1 cellular context compared by ENCODE assay signal in the genomic region with DNA sequence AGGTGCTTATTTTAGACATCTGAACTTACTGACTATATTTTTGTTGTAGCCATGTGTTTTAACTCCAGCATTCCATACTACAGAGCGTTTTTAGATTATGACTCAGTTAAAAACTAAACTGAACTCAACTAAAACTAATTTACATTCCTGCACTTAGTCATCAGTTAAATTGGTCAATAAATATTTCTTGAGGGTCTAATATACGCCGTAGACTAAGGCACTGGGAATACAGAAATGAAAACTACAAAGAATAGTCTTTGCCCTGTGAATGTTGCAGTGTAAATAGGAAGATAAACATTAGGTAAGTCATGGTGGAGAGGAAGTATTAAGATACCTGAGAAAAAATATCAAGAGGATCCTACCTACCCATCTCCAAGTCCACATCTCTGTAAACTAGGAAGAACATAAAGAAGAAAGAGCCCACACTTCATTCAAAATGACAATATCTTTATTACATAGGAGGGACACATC.
TF ChIP-seq lines count a peak whose summit lies in the region.

No MANE protein-coding gene starts in this region.

TF ChIP-seq in GM23338, 12 proteins besides CTCF, POLR2A, EP300 and RAD21:
- TF ChIP-seq, protein P1, sequence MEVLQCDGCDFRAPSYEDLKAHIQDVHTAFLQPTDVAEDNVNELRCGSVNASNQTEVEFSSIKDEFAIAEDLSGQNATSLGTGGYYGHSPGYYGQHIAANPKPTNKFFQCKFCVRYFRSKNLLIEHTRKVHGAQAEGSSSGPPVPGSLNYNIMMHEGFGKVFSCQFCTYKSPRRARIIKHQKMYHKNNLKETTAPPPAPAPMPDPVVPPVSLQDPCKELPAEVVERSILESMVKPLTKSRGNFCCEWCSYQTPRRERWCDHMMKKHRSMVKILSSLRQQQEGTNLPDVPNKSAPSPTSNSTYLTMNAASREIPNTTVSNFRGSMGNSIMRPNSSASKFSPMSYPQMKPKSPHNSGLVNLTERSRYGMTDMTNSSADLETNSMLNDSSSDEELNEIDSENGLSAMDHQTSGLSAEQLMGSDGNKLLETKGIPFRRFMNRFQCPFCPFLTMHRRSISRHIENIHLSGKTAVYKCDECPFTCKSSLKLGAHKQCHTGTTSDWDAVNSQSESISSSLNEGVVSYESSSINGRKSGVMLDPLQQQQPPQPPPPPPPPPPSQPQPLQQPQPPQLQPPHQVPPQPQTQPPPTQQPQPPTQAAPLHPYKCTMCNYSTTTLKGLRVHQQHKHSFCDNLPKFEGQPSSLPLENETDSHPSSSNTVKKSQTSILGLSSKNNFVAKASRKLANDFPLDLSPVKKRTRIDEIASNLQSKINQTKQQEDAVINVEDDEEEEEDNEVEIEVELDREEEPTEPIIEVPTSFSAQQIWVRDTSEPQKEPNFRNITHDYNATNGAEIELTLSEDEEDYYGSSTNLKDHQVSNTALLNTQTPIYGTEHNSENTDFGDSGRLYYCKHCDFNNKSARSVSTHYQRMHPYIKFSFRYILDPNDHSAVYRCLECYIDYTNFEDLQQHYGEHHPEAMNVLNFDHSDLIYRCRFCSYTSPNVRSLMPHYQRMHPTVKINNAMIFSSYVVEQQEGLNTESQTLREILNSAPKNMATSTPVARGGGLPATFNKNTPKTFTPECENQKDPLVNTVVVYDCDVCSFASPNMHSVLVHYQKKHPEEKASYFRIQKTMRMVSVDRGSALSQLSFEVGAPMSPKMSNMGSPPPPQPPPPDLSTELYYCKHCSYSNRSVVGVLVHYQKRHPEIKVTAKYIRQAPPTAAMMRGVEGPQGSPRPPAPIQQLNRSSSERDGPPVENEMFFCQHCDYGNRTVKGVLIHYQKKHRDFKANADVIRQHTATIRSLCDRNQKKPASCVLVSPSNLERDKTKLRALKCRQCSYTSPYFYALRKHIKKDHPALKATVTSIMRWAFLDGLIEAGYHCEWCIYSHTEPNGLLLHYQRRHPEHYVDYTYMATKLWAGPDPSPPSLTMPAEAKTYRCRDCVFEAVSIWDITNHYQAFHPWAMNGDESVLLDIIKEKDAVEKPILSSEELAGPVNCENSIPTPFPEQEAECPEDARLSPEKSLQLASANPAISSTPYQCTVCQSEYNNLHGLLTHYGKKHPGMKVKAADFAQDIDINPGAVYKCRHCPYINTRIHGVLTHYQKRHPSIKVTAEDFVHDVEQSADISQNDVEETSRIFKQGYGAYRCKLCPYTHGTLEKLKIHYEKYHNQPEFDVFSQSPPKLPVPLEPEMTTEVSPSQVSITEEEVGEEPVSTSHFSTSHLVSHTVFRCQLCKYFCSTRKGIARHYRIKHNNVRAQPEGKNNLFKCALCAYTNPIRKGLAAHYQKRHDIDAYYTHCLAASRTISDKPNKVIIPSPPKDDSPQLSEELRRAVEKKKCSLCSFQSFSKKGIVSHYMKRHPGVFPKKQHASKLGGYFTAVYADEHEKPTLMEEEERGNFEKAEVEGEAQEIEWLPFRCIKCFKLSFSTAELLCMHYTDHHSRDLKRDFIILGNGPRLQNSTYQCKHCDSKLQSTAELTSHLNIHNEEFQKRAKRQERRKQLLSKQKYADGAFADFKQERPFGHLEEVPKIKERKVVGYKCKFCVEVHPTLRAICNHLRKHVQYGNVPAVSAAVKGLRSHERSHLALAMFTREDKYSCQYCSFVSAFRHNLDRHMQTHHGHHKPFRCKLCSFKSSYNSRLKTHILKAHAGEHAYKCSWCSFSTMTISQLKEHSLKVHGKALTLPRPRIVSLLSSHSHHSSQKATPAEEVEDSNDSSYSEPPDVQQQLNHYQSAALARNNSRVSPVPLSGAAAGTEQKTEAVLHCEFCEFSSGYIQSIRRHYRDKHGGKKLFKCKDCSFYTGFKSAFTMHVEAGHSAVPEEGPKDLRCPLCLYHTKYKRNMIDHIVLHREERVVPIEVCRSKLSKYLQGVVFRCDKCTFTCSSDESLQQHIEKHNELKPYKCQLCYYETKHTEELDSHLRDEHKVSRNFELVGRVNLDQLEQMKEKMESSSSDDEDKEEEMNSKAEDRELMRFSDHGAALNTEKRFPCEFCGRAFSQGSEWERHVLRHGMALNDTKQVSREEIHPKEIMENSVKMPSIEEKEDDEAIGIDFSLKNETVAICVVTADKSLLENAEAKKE (CRISPR knock-in tag; IDR thresholded peaks at IDR 0.05) = no peak
- TF ChIP-seq EZH2phosphoT487 (IDR thresholded peaks at IDR 0.05; ENCODE audit: unreplicated experiment) (no peak), STAT1 (IDR thresholded peaks at IDR 0.05; ENCODE audit: unreplicated experiment) (no peak), POLR2AphosphoS5 (IDR thresholded peaks at IDR 0.05; ENCODE audit: low read depth) (no peak), NANOG (IDR thresholded peaks at IDR 0.05; ENCODE audit: borderline replicate concordance) (no peak), JUNB (IDR thresholded peaks at IDR 0.05; ENCODE audit: unreplicated experiment) (no peak), ZNF114 (CRISPR knock-in tag; IDR thresholded peaks at IDR 0.05) (no peak), EZH2 (IDR thresholded peaks at IDR 0.05; ENCODE audit: low read depth, unreplicated experiment) (no peak), CREB1 (CRISPR knock-in tag; IDR thresholded peaks at IDR 0.05; ENCODE audit: low read depth) (no peak), ZNF331 (CRISPR knock-in tag; IDR thresholded peaks at IDR 0.05; ENCODE audit: low read depth) (no peak)
- TF ChIP-seq, protein P2, sequence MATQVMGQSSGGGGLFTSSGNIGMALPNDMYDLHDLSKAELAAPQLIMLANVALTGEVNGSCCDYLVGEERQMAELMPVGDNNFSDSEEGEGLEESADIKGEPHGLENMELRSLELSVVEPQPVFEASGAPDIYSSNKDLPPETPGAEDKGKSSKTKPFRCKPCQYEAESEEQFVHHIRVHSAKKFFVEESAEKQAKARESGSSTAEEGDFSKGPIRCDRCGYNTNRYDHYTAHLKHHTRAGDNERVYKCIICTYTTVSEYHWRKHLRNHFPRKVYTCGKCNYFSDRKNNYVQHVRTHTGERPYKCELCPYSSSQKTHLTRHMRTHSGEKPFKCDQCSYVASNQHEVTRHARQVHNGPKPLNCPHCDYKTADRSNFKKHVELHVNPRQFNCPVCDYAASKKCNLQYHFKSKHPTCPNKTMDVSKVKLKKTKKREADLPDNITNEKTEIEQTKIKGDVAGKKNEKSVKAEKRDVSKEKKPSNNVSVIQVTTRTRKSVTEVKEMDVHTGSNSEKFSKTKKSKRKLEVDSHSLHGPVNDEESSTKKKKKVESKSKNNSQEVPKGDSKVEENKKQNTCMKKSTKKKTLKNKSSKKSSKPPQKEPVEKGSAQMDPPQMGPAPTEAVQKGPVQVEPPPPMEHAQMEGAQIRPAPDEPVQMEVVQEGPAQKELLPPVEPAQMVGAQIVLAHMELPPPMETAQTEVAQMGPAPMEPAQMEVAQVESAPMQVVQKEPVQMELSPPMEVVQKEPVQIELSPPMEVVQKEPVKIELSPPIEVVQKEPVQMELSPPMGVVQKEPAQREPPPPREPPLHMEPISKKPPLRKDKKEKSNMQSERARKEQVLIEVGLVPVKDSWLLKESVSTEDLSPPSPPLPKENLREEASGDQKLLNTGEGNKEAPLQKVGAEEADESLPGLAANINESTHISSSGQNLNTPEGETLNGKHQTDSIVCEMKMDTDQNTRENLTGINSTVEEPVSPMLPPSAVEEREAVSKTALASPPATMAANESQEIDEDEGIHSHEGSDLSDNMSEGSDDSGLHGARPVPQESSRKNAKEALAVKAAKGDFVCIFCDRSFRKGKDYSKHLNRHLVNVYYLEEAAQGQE (IDR thresholded peaks at IDR 0.05; ENCODE audit: unreplicated experiment) = no peak
- TF ChIP-seq, protein P3, sequence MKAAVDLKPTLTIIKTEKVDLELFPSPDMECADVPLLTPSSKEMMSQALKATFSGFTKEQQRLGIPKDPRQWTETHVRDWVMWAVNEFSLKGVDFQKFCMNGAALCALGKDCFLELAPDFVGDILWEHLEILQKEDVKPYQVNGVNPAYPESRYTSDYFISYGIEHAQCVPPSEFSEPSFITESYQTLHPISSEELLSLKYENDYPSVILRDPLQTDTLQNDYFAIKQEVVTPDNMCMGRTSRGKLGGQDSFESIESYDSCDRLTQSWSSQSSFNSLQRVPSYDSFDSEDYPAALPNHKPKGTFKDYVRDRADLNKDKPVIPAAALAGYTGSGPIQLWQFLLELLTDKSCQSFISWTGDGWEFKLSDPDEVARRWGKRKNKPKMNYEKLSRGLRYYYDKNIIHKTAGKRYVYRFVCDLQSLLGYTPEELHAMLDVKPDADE (IDR thresholded peaks at IDR 0.05) = no peak
